Comparison of ENCODE assay signal across 13 cellular contexts in the genomic region with DNA sequence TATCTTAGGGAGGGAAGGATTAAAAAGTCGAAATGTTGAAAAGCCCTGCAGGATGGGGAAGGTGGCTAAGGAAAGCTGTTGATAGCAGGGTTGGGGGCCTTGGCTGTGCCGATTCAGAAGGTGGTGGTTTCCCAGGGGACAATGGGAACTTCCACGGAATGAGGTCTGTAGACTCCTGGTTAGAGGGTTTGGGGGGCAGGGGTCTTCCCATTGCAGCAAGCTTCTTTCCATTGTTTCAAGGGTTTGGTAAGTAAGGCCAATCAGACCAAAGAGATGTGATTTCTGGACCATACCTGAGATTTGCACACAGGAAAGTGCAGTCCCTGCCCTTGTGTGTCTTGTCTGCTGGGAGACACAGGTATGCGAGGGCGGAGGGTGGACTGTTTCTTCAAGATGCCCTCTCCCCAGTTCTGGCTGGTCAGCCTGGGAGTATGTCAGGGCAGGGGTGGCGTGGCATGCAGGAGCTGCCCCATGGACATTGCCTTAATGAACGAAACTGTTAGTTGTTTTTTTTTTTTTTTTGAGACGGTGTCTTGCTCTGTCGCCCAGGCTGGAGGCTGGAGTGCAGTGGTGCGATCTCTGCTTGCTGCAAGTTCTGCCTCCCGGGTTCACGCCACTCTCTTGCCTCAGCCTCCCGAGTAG. TPM values are rescaled to one million over a fixed set of nuclear protein-coding genes. Genes with fewer than 3 reads are reported as not detected.
DNase-seq lines count a peak whose midpoint lies in the region; ATAC-seq and TF ChIP-seq lines count a peak whose summit lies in the region.
"Had no signal": no experiment of that assay in that cellular context is flagged by ENCODE, and none has a peak within 500 bp of the region (broad histone marks: within the 10 kb centered on the region; RNA-seq: fewer than 3 reads in every experiment).

No MANE protein-coding gene starts in this region.

- H3K27me3 ChIP-seq in heart left ventricle (no peaks in the 10 kb centered on the region), rectal smooth muscle tissue (ENCODE audit: control insufficient read depth, insufficient read depth, low read length) (no peaks in the 10 kb centered on the region)
- H3K27me3 ChIP-seq: ovary had no signal

- intact Hi-C loops in heart left ventricle (cut with DNase I), result loop anchor here in 8 of 10 donors (5.0 to 10.0 kb wide), 9 partner anchors 49 to 1287 kb away; partner anchors contain the start of gene RGMA (in 2 of the 8)
- intact Hi-C loops in Right ventricle myocardium inferior (cut with DNase I), result loop anchor here (5.0 kb wide), 1 partner anchor 449 kb away; no protein-coding TSS in a partner anchor
- intact Hi-C loops in left cardiac atrium (cut with DNase I), result loop anchor here in 1 of 2 donors (10.0 kb wide), 1 partner anchor 1277 kb away; no protein-coding TSS in a partner anchor

- no peak for ATAC-seq in heart left ventricle
- ATAC-seq in Right ventricle myocardium inferior, result no peak
- ATAC-seq in left cardiac atrium, result no peak
- ATAC-seq in HG02884 (IDR thresholded peaks at IDR 0.05; ENCODE audit: unreplicated experiment), result no peak
- ATAC-seq in HG02870 (IDR thresholded peaks at IDR 0.05; ENCODE audit: unreplicated experiment), result no peak

- WGBS in heart left ventricle, 4 donors, result 88 to 91% (median 89%) methylated on average over 13 of the region's 13 CpGs

- H3K36me3 ChIP-seq in heart left ventricle (no peaks in the 10 kb centered on the region), rectal smooth muscle tissue (ENCODE audit: control insufficient read depth, insufficient read depth, low read length) (no peaks in the 10 kb centered on the region)
- H3K36me3 ChIP-seq: ovary had no signal

- H3K9ac ChIP-seq in rectal smooth muscle tissue (ENCODE audit: low read length), result no peak overlapping the region

- H3K9me3 ChIP-seq in heart left ventricle, result no peaks in the 10 kb centered on the region
- H3K9me3 ChIP-seq: ovary had no signal

- H3K4me1 ChIP-seq in heart left ventricle (peaks cover 0 to 27% (median 3%) of the 10 kb centered on the region in 12 donors), rectal smooth muscle tissue (ENCODE audit: control insufficient read depth, insufficient read depth, low read length) (peaks cover 18% of the 10 kb centered on the region)

- DNase-seq in heart left ventricle, result no peak
- DNase-seq in Right ventricle myocardium inferior (ENCODE audit: missing footprints), result no peak
- peak; percentile 11 for DNase-seq in left cardiac atrium
- no peak for DNase-seq in midbrain (lab: John Stamatoyannopoulos, UW)
- DNase-seq in NCI-H1930 (lab: John Stamatoyannopoulos, UW), result no peak
- DNase-seq: CD4-positive, alpha-beta T cell; NCI-H1436 had no signal

- H3K27ac ChIP-seq in heart left ventricle, result peak overlapping the region in 8 of 12 donors; percentile 25 to 57 (median 36)
- peak overlapping the region; percentile 53 for H3K27ac ChIP-seq in rectal smooth muscle tissue (ENCODE audit: low read depth, low read length)

- no peak for TF ChIP-seq CTCF in heart left ventricle (IDR thresholded peaks at IDR 0.05)

- no peak overlapping the region for H3K4me3 ChIP-seq in heart left ventricle
- H3K4me3 ChIP-seq in rectal smooth muscle tissue (ENCODE audit: low read length), result no peak overlapping the region
- H3K4me3 ChIP-seq: ovary had no signal

- TF ChIP-seq POLR2A in heart left ventricle (IDR thresholded peaks at IDR 0.05), result no peak

RNA-seq across cellular contexts. Expression of gene RGMA, which starts 50.8 kb away (rescaled TPM):
- total RNA-seq in heart left ventricle (10 to 100 TPM; 10.2 to 20.8 (median 14.8) TPM), Right ventricle myocardium inferior (35.2 TPM), left cardiac atrium (10 to 100 TPM; 10.2 to 18.4 TPM)
- 10 to 100 TPM in 1 of 2 donors, 1 to 10 TPM in 1; 4.7 to 15.2 TPM for polyA plus RNA-seq in heart left ventricle
- total RNA-seq: CD4-positive, alpha-beta T cell; fibroblast of villous mesenchyme; RPMI7951 had no signal
